20 cellular contexts compared by ENCODE assay signal in genomic region chr1:219917851-219918466, GRCh38. TPM values are rescaled to one million over a fixed set of nuclear protein-coding genes. Genes with fewer than 3 reads are reported as not detected.
A peak's percentile ranks its signal among the peaks of the same experiment; 100 is the strongest.
DNase-seq lines count a peak whose midpoint lies in the region; ATAC-seq, FAIRE-seq and TF ChIP-seq lines count a peak whose summit lies in the region.
"Had no signal": no experiment of that assay in that cellular context is flagged by ENCODE, and none has a peak within 500 bp of the region (broad histone marks: within the 10 kb centered on the region; RNA-seq: fewer than 3 reads in every experiment).

No MANE protein-coding gene starts in this region.

- no peaks in the 10 kb centered on the region for H3F3A ChIP-seq in GM23248 (ENCODE audit: insufficient read depth)

- no peak overlapping the region for H2AFZ ChIP-seq in GM23248

- no peaks in the 10 kb centered on the region for H3K4me1 ChIP-seq in GM23248 (ENCODE audit: insufficient read depth)
- no peaks in the 10 kb centered on the region for H3K4me1 ChIP-seq in mucosa of descending colon (ENCODE audit: low read depth)

- peak; percentile 34 for DNase-seq in GM23248
- peak; percentile 40 for DNase-seq in NCI-H69 (lab: John Stamatoyannopoulos, UW)
- peak; percentile 81 for DNase-seq in bronchial epithelial cell (ENCODE audit: low read depth)
- peak in 1 of 3 donors; percentile 37 for DNase-seq in mucosa of descending colon
- DNase-seq in NCI-H1048 (lab: John Stamatoyannopoulos, UW): no peak
- DNase-seq in ureter (ENCODE audit: low spot score): no peak
- no peak for DNase-seq in activated CD4-positive, alpha-beta T cell treated with anti-CD3 and anti-CD28 coated beads, Interleukin-2, amount 50 U/mL, for 4 hours
- DNase-seq: activated CD4-positive, alpha-beta T cell treated with anti-CD3 and anti-CD28 coated beads for 48 hours; activated T-cell treated with anti-CD3 and anti-CD28 coated beads, Interleukin-2, amount 50 U/mL, for 1 hour; hippocampal formation; left ventricle myocardium superior; NCI-H1436; stimulated activated CD4-positive, alpha-beta T cell treated with anti-CD3 and anti-CD28 coated beads, Interleukin-15, amount 100 ng/mL, for 24 hours; T-helper 17 cell had no signal

- WGBS in GM23248 (ENCODE audit: low coverage in 1 of 2, low lambda C conversion rate in 2 of 2, missing lambda C conversion rate in 2 of 2), 2 experiments: 67 to 72% methylated on average over 10 of the region's 10 CpGs

- TF ChIP-seq CTCF in bronchial epithelial cell (IDR thresholded peaks at IDR 0.05; ENCODE audit: insufficient read depth, low read length, severe bottlenecking): no peak
- TF ChIP-seq CTCF in mucosa of descending colon (IDR thresholded peaks at IDR 0.05): no peak

- H3K4me2 ChIP-seq in GM23248 (ENCODE audit: unreplicated experiment): no peak overlapping the region

- no peaks in the 10 kb centered on the region for H3K9me2 ChIP-seq in GM23248 (ENCODE audit: insufficient read depth)

- ATAC-seq in mucosa of descending colon (peak; percentile 97), GM21390 (IDR thresholded peaks at IDR 0.05; ENCODE audit: unreplicated experiment) (no peak)
- ATAC-seq: GM12878, left ventricle myocardium superior, T-helper 17 cell had no signal

- no peaks in the 10 kb centered on the region for H4K20me1 ChIP-seq in GM23248 (ENCODE audit: insufficient read depth)

- H3K9me3 ChIP-seq in GM23248 (ENCODE audit: low read depth) (no peaks in the 10 kb centered on the region), mucosa of descending colon (no peaks in the 10 kb centered on the region)

- H3K4me3 ChIP-seq in GM23248 (no peak overlapping the region), bronchial epithelial cell (ENCODE audit: low read depth, low read length) (no peak overlapping the region), mucosa of descending colon (no peak overlapping the region)
- H3K4me3 ChIP-seq: GM12878 had no signal

- H3K9ac ChIP-seq in GM23248: no peak overlapping the region

- H3K36me3 ChIP-seq in GM23248 (ENCODE audit: low read depth) (no peaks in the 10 kb centered on the region), bronchial epithelial cell (ENCODE audit: control insufficient read depth, insufficient read depth, low read length) (no peaks in the 10 kb centered on the region), mucosa of descending colon (ENCODE audit: low read depth) (no peaks in the 10 kb centered on the region)

- H3K79me2 ChIP-seq in GM23248 (ENCODE audit: insufficient read depth): no peaks in the 10 kb centered on the region

- H3K27me3 ChIP-seq in GM23248 (replicated peaks; ENCODE audit: insufficient read depth) (0 out of 2 replicates have a peak, but pooled peaks cover 7% of the 10 kb centered on the region), bronchial epithelial cell (ENCODE audit: control insufficient read depth, insufficient read depth, low read length) (no peaks in the 10 kb centered on the region)

- in situ Hi-C loops in GM23248 (cut with MboI): no loop called here

- no peak overlapping the region for H3K27ac ChIP-seq in GM23248

- FAIRE-seq in bronchial epithelial cell (lab: Jason Lieb, UNC): no peak
- FAIRE-seq: endothelial cell of umbilical vein, GM12878 had no signal

- intact Hi-C loops in mucosa of descending colon (cut with DNase I, micrococcal nuclease): no loop called here

RNA-seq across cellular contexts. Expression of gene SLC30A10, which starts 10.4 kb away (rescaled TPM):
- total RNA-seq in GM23248 (2014; rRNA removed; shearing (Covaris generic)): not detected in 2 replicates
- not detected in 2 replicates for polyA plus RNA-seq in GM23248 (2016; fragmentation: Nextera tagmentation; extraction: Ambion mirVana)
- under 0.01 TPM in 1 of 2 replicates, not detected in the other for total RNA-seq in bronchial epithelial cell
- 10 to 100 TPM; 11.3 to 38.0 (median 34.3) TPM for total RNA-seq in mucosa of descending colon
- not detected for total RNA-seq in ureter
- total RNA-seq: B cell, endothelial cell of umbilical vein, GM12878, NCI-H460, subcutaneous adipose tissue, T-helper 17 cell had no signal
- polyA plus RNA-seq: endothelial cell of umbilical vein, GM12878 had no signal

Comparison
In these comparisons a context has a peak if more than half of its experiments do, and no peak if none do; other contexts are left out.
1. DNase-seq: peak in GM23248 (single experiment), NCI-H69 (single experiment) and bronchial epithelial cell (single experiment); none in NCI-H1048 (single experiment), ureter (single experiment) and activated CD4-positive, alpha-beta T cell treated with anti-CD3 and anti-CD28 coated beads, Interleukin-2, amount 50 U/mL, for 4 hours (0 of 2).
2. RNA of gene SLC30A10, which starts 10.4 kb away (total RNA-seq): 11.3 to 38.0 TPM in mucosa of descending colon; not detected in ureter (single experiment), not detected in GM23248 and under 0.01 TPM in bronchial epithelial cell; every median in the first group is over 10 times any median in the second.